ENCODE assay signal across 7 cellular contexts in the genomic region with DNA sequence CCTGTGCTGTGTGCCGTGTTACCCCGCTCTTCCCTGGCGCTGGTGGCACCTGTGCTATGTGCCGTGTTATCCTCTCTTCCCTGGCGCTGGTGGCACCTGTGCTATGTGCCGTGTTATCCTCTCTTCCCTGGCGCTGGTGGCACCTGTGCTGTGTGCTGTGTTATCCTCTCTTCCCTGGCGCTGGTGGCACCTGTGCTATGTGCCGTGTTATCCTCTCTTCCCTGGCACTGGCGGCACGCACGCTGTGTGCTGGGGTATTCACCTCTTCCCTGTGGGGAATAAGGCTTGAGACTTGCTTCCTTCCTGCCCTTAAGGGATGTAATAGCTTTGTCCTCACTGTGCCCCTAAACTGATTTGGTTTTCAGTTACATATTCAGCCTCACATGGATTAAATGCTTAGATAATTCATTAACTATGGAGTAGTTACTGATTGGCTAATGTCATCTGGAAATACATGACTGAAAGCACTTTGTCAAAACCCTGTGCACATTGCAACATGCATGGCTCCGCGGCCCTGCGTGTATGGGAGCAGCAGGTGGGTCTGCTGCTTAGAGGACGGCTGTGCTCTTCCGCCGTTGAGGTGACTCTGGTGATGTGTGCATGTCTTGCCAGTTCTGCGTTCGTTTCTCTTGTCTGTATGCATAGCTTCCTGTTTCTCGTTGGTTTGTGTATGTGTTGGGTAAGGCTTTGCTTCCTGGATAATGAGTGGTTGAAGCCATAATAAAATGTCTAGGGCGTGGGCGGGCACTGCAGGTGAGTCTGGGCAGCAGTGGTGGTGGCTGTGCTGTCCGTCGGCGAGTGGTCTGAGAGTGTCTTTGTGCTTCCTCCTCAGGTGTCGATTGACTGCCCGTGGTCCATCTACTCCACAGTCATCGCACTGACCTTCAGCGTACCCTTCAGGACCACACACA.
DNase-seq lines count a peak whose midpoint lies in the region; ATAC-seq lines count a peak whose summit lies in the region.

No MANE protein-coding gene starts in this region.

- ATAC-seq in GM21825 (IDR thresholded peaks at IDR 0.05; ENCODE audit: unreplicated experiment), result peak; percentile 65
- peak; percentile 80 to 84 for ATAC-seq in stimulated activated naive B cell treated with anti-CD40 and anti-IgM and Interleukin-4, amounts not matched to agents 10 μg/mL and 1 μg/mL and 100 μg/mL, for 72 hours (replicated peaks)
- ATAC-seq in GM21528 (IDR thresholded peaks at IDR 0.05; ENCODE audit: low FRiP score, unreplicated experiment), result no peak

- DNase-seq in SW480 (ENCODE audit: low spot score) (peak; percentile 82), RPMI8226 (no peak)
- DNase-seq in effector CD4-positive, alpha-beta T cell, result peak; percentile 34
- peak; percentile 23 for DNase-seq in stimulated activated naive B cell treated with anti-CD40 and anti-IgM and Interleukin-4, amounts not matched to agents 10 μg/mL and 1 μg/mL and 100 μg/mL, for 72 hours
- no peak for DNase-seq in stimulated activated CD4-positive, alpha-beta T cell treated with anti-CD3 and anti-CD28 coated beads, Interleukin-2, amount 100 ng/mL, for 24 hours

- H3K36me3 Mint-ChIP-seq in stimulated activated naive B cell treated with anti-CD40 and anti-IgM and Interleukin-4, amounts not matched to agents 10 μg/mL and 1 μg/mL and 100 μg/mL, for 72 hours, result peaks cover 54 to 70% of the 10 kb centered on the region in 2 donors

- H3K9me3 Mint-ChIP-seq in stimulated activated naive B cell treated with anti-CD40 and anti-IgM and Interleukin-4, amounts not matched to agents 10 μg/mL and 1 μg/mL and 100 μg/mL, for 72 hours, result no peaks in the 10 kb centered on the region

- H3K4me1 Mint-ChIP-seq in stimulated activated naive B cell treated with anti-CD40 and anti-IgM and Interleukin-4, amounts not matched to agents 10 μg/mL and 1 μg/mL and 100 μg/mL, for 72 hours, result peaks cover 46 to 68% of the 10 kb centered on the region in 2 donors

- peak overlapping the region; percentile 18 to 65 for H3K4me3 Mint-ChIP-seq in stimulated activated naive B cell treated with anti-CD40 and anti-IgM and Interleukin-4, amounts not matched to agents 10 μg/mL and 1 μg/mL and 100 μg/mL, for 72 hours

- H3K27ac Mint-ChIP-seq in stimulated activated naive B cell treated with anti-CD40 and anti-IgM and Interleukin-4, amounts not matched to agents 10 μg/mL and 1 μg/mL and 100 μg/mL, for 72 hours, result peak overlapping the region; percentile 96

- no peaks in the 10 kb centered on the region for H3K27me3 Mint-ChIP-seq in stimulated activated naive B cell treated with anti-CD40 and anti-IgM and Interleukin-4, amounts not matched to agents 10 μg/mL and 1 μg/mL and 100 μg/mL, for 72 hours

Comparison
In these comparisons a context has a peak if more than half of its experiments do, and no peak if none do; other contexts are left out.
1. DNase-seq: peak in SW480 (single experiment), effector CD4-positive, alpha-beta T cell (single experiment) and stimulated activated naive B cell treated with anti-CD40 and anti-IgM and Interleukin-4, amounts not matched to agents 10 μg/mL and 1 μg/mL and 100 μg/mL, for 72 hours (single experiment); none in RPMI8226 (single experiment) and stimulated activated CD4-positive, alpha-beta T cell treated with anti-CD3 and anti-CD28 coated beads, Interleukin-2, amount 100 ng/mL, for 24 hours (0 of 2).